12 cellular contexts compared by ENCODE assay signal in the genomic region with DNA sequence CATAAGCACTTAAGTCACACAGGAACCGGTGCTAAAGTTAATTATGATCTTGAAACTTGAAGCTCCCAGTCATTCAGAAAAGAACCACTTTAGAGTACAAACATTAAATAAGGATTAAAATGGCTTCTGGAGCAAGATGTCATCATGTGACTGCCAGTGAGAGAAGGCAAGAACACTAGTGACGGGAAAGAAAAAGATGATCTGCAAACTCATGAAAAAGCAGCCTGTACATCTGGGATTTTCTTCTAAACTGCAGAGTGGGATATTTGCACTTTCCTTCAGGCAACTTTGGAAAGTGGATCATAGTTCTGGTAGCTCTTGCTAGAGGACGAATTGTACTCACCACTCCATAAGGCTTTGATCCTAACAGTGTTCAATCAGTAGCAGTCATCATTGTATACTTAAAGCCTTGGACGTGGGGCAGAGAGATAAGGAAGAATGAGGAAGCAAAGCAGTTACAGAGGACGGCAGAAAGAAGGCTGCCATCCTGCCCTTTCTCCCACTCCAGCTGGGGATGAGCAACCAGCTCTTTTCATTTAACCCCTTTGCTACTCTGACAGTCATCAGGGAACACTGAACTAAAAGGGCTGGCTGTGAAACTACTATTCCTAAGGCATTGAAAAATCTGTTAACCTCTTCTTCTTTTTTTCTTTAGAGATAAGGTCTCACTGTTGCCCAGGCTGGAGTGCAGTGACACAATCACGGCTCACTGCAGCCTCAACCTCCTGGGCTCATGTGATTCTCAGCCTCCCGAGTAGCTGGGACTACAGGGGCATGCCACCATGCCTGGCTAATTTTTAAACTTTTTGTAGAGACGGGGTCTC. TPM values are rescaled to one million over a fixed set of nuclear protein-coding genes. Genes with fewer than 3 reads are reported as not detected.
DNase-seq lines count a peak whose midpoint lies in the region; ATAC-seq and TF ChIP-seq lines count a peak whose summit lies in the region.
"Had no signal": no experiment of that assay in that cellular context is flagged by ENCODE, and none has a peak within 500 bp of the region (broad histone marks: within the 10 kb centered on the region; RNA-seq: fewer than 3 reads in every experiment).

No MANE protein-coding gene starts in this region.

- H3K4me1 Mint-ChIP-seq in T-helper 17 cell = peaks cover 14% of the 10 kb centered on the region
- H3K4me1 Mint-ChIP-seq in stimulated activated memory B cell treated with anti-CD40 and anti-IgM and Interleukin-4, amounts not matched to agents 10 μg/mL and 1 μg/mL and 100 μg/mL, for 72 hours = peaks cover 27% of the 10 kb centered on the region

- no peak overlapping the region for H3K4me3 Mint-ChIP-seq in T-helper 17 cell
- H3K4me3 Mint-ChIP-seq in stimulated activated memory B cell treated with anti-CD40 and anti-IgM and Interleukin-4, amounts not matched to agents 10 μg/mL and 1 μg/mL and 100 μg/mL, for 72 hours = no peak overlapping the region
- H3K4me3 Mint-ChIP-seq: activated CD8-positive, alpha-beta T cell treated with anti-CD3 and anti-CD28 coated beads, Interleukin-2, amount 10 ng/mL, durations not matched to agents 7 days and 5 days had no signal

- peaks cover 4% of the 10 kb centered on the region for H3K9me3 Mint-ChIP-seq in stimulated activated memory B cell treated with anti-CD40 and anti-IgM and Interleukin-4, amounts not matched to agents 10 μg/mL and 1 μg/mL and 100 μg/mL, for 72 hours

- H3K27ac ChIP-seq in RWPE1 = no peak overlapping the region

- no peaks in the 10 kb centered on the region for H3K27me3 Mint-ChIP-seq in T-helper 17 cell
- H3K27me3 Mint-ChIP-seq in stimulated activated memory B cell treated with anti-CD40 and anti-IgM and Interleukin-4, amounts not matched to agents 10 μg/mL and 1 μg/mL and 100 μg/mL, for 72 hours = no peaks in the 10 kb centered on the region

- H3K9me3 ChIP-seq in T-helper 17 cell (ENCODE audit: control insufficient read depth, low read length, poor library complexity, severe bottlenecking) = no peaks in the 10 kb centered on the region

- TF ChIP-seq CTCF in RWPE1 (conservative IDR thresholded peaks at IDR 0.05; ENCODE audit: low read depth) = no peak

- no peak for ATAC-seq in T-helper 17 cell
- no peak for ATAC-seq in stimulated activated memory B cell treated with anti-CD40 and anti-IgM and Interleukin-4, amounts not matched to agents 10 μg/mL and 1 μg/mL and 100 μg/mL, for 72 hours
- ATAC-seq: activated CD8-positive, alpha-beta T cell treated with anti-CD3 and anti-CD28 coated beads, Interleukin-2, amount 10 ng/mL, durations not matched to agents 7 days and 5 days had no signal

- H3K27ac Mint-ChIP-seq in T-helper 17 cell = peak overlapping the region; percentile 89
- peak overlapping the region; percentile 84 for H3K27ac Mint-ChIP-seq in stimulated activated memory B cell treated with anti-CD40 and anti-IgM and Interleukin-4, amounts not matched to agents 10 μg/mL and 1 μg/mL and 100 μg/mL, for 72 hours
- H3K27ac Mint-ChIP-seq: activated CD8-positive, alpha-beta T cell treated with anti-CD3 and anti-CD28 coated beads, Interleukin-2, amount 10 ng/mL, durations not matched to agents 7 days and 5 days had no signal

- CTCF ChIA-PET in RWPE1 (lab: Yijun Ruan, JAX) = interaction anchor here (0.6 to 0.7 kb wide), 3 partner anchors 16 to 434 kb away, joined by 3 to 4 read pairs (median 3); no protein-coding TSS in a partner anchor

- peak; percentile 9 for DNase-seq in NCI-H1436 treated with DMSO at 0.1 percent for 48 hours (lab: John Stamatoyannopoulos, UW)
- DNase-seq in NCI-H1436 (lab: John Stamatoyannopoulos, UW) = no peak
- DNase-seq in T-helper 17 cell = no peak
- DNase-seq in islet precursor cell = peak; percentile 69
- DNase-seq in cerebellar cortex (ENCODE audit: low spot score) = no peak
- DNase-seq in activated naive CD4-positive, alpha-beta T cell treated with Interleukin-2 at 50 U/mL for 16 hours = no peak
- no peak for DNase-seq in RWPE1 (ENCODE audit: low spot score)
- DNase-seq: activated CD8-positive, alpha-beta T cell treated with anti-CD3 and anti-CD28 coated beads, Interleukin-2, amount 10 ng/mL, durations not matched to agents 7 days and 5 days; caudate nucleus; hypothalamus; SHP77 had no signal

- POLR2A ChIA-PET in RWPE1 (lab: Yijun Ruan, JAX; ENCODE audit: low non-redundant PET) = no interaction called here

- peaks cover 4% of the 10 kb centered on the region for H3K36me3 Mint-ChIP-seq in T-helper 17 cell (ENCODE audit: low read depth)
- peaks cover 26% of the 10 kb centered on the region for H3K36me3 Mint-ChIP-seq in stimulated activated memory B cell treated with anti-CD40 and anti-IgM and Interleukin-4, amounts not matched to agents 10 μg/mL and 1 μg/mL and 100 μg/mL, for 72 hours

RNA-seq across cellular contexts. Expression of gene ABHD3, which starts 18.1 kb away (rescaled TPM):
- total RNA-seq in T-helper 17 cell = 10 to 100 TPM; 38.6 to 39.3 TPM

RNA-seq across cellular contexts. Expression of gene MIB1, which starts 54.1 kb away (rescaled TPM):
- total RNA-seq in T-helper 17 cell = 10 to 100 TPM; 39.0 to 45.1 TPM

Comparison
In these comparisons a context has a peak if more than half of its experiments do, and no peak if none do; other contexts are left out.
1. DNase-seq: peak in NCI-H1436 treated with DMSO at 0.1 percent for 48 hours (single experiment) and islet precursor cell (single experiment); none in NCI-H1436 (single experiment), T-helper 17 cell (0 of 3), cerebellar cortex (single experiment), activated naive CD4-positive, alpha-beta T cell treated with Interleukin-2 at 50 U/mL for 16 hours (single experiment) and RWPE1 (single experiment).